In genomic region chr5:74272019-74272775, GRCh38 we compare ENCODE assay signal across 12 cellular contexts.
DNase-seq lines count a peak whose midpoint lies in the region; ATAC-seq and TF ChIP-seq lines count a peak whose summit lies in the region.
"Had no signal": no experiment of that assay in that cellular context is flagged by ENCODE, and none has a peak within 500 bp of the region (broad histone marks: within the 10 kb centered on the region; RNA-seq: fewer than 3 reads in every experiment).

No MANE protein-coding gene starts in this region.

- H3K27ac Mint-ChIP-seq in Caco-2 (ENCODE audit: unreplicated experiment) (peak overlapping the region; percentile 81), endodermal cell (no peak overlapping the region)

- no peak overlapping the region for H3K4me3 Mint-ChIP-seq in Caco-2 (ENCODE audit: unreplicated experiment)
- no peak overlapping the region for H3K4me3 Mint-ChIP-seq in endodermal cell

- H3K9me3 ChIP-seq in Caco-2 (no peaks in the 10 kb centered on the region), PC-3 (ENCODE audit: low read length) (no peaks in the 10 kb centered on the region), endodermal cell (ENCODE audit: control insufficient read depth, low read length) (no peaks in the 10 kb centered on the region), mesodermal cell (ENCODE audit: control insufficient read depth, low read length) (no peaks in the 10 kb centered on the region)
- H3K9me3 ChIP-seq: BLaER1, upper lobe of left lung had no signal

- no peak overlapping the region for H3K9ac ChIP-seq in PC-3 (ENCODE audit: low read length)
- no peak overlapping the region for H3K9ac ChIP-seq in endodermal cell (ENCODE audit: extremely low read depth, low read length, poor library complexity, severe bottlenecking)
- H3K9ac ChIP-seq: BLaER1 had no signal

- CTCF ChIA-PET in Caco-2 (lab: Charles Lee) (no interaction called here), PC-3 (lab: Charles Lee) (no interaction called here)

- TF ChIP-seq CTCF in Caco-2 (IDR thresholded peaks at IDR 0.05; ENCODE audit: insufficient read depth in 1 of 2, low read depth in 1 of 2, low read length in 1 of 2, severe bottlenecking in 1 of 2, unreplicated experiment in 1 of 2) (no peak), PC-3 (conservative IDR thresholded peaks at IDR 0.05; ENCODE audit: low read depth, low read length) (no peak), endodermal cell (conservative IDR thresholded peaks at IDR 0.05) (no peak)

- H3K27ac ChIP-seq in PC-3 (ENCODE audit: low read length) (no peak overlapping the region), endodermal cell (ENCODE audit: low read depth, low read length) (peak overlapping the region; percentile 36), mesodermal cell (ENCODE audit: low read depth, low read length, severe bottlenecking) (peak overlapping the region; percentile 74)
- H3K27ac ChIP-seq: BLaER1, upper lobe of left lung had no signal

- H3K9me3 Mint-ChIP-seq in Caco-2 (ENCODE audit: unreplicated experiment) (peaks cover 10% of the 10 kb centered on the region), endodermal cell (no peaks in the 10 kb centered on the region)

- H3K4me1 ChIP-seq in Caco-2 (peaks cover 18% of the 10 kb centered on the region), PC-3 (ENCODE audit: insufficient read depth, low read length) (no peaks in the 10 kb centered on the region), endodermal cell (ENCODE audit: control insufficient read depth, insufficient read depth, low read length) (no peaks in the 10 kb centered on the region), mesodermal cell (ENCODE audit: control insufficient read depth, insufficient read depth, low read length, poor library complexity, severe bottlenecking) (peaks cover 12% of the 10 kb centered on the region)
- H3K4me1 ChIP-seq: BLaER1 had no signal

- H4K20me1 ChIP-seq in PC-3 (ENCODE audit: low read length): no peaks in the 10 kb centered on the region
- H4K20me1 ChIP-seq: BLaER1 had no signal

- peaks cover 16% of the 10 kb centered on the region for H3K4me1 Mint-ChIP-seq in Caco-2 (ENCODE audit: low read depth, unreplicated experiment)
- peaks cover 7% of the 10 kb centered on the region for H3K4me1 Mint-ChIP-seq in endodermal cell

- H3K9me2 ChIP-seq in PC-3 (replicated peaks; ENCODE audit: low read length): no peaks in the 10 kb centered on the region

- POLR2A ChIA-PET in Caco-2 (lab: Charles Lee): no interaction called here
- POLR2A ChIA-PET in PC-3 (lab: Charles Lee; ENCODE audit: unreplicated experiment): no interaction called here

- H3K36me3 ChIP-seq in Caco-2 (ENCODE audit: control insufficient read depth, insufficient read depth, low read length): no peaks in the 10 kb centered on the region
- no peaks in the 10 kb centered on the region for H3K36me3 ChIP-seq in PC-3 (ENCODE audit: low read depth, low read length)
- H3K36me3 ChIP-seq in endodermal cell (ENCODE audit: control insufficient read depth, insufficient read depth, low read length): no peaks in the 10 kb centered on the region
- H3K36me3 ChIP-seq in mesodermal cell (ENCODE audit: control insufficient read depth, insufficient read depth, low read length): no peaks in the 10 kb centered on the region
- H3K36me3 ChIP-seq: BLaER1, upper lobe of left lung had no signal

- ATAC-seq in PC-3 (no peak), GM19324 (IDR thresholded peaks at IDR 0.05; ENCODE audit: low FRiP score, unreplicated experiment) (no peak)

- H3F3A ChIP-seq in PC-3 (ENCODE audit: low read length, unreplicated experiment): no peaks in the 10 kb centered on the region

- intact Hi-C loops in Caco-2 (cut with micrococcal nuclease; ENCODE audit: unreplicated experiment) (no loop called here), PC-3 (cut with micrococcal nuclease) (no loop called here)

- no peaks in the 10 kb centered on the region for H3K27me3 Mint-ChIP-seq in Caco-2 (ENCODE audit: insufficient read depth, unreplicated experiment)
- peaks cover 17% of the 10 kb centered on the region for H3K27me3 Mint-ChIP-seq in endodermal cell (ENCODE audit: insufficient read depth)

- peak; percentile 47 to 59 for DNase-seq in Caco-2
- DNase-seq in PC-3: peak; percentile 51
- peak; percentile 54 for DNase-seq in endodermal cell
- no peak for DNase-seq in H4 (ENCODE audit: low spot score)
- DNase-seq in DMS 273 treated with DMSO at 0.1 percent for 48 hours (lab: John Stamatoyannopoulos, UW): no peak
- DNase-seq in NCI-H446 (lab: John Stamatoyannopoulos, UW): no peak
- DNase-seq: NCI-H2029 treated with DMSO at 0.1 percent for 48 hours, small intestine, upper lobe of left lung had no signal

- BruUV-seq in Caco-2 (replicated peaks; lab: Mats Ljungman, UMichigan) (no TSS peak), PC-3 (replicated peaks; lab: Mats Ljungman, UMichigan) (no TSS peak)

- no peak overlapping the region for H3K4me2 ChIP-seq in PC-3 (ENCODE audit: low read length)
- H3K4me2 ChIP-seq: BLaER1 had no signal

- no peak overlapping the region for H2AFZ ChIP-seq in PC-3 (ENCODE audit: low read length)

- H3K36me3 Mint-ChIP-seq in Caco-2 (ENCODE audit: insufficient read depth, unreplicated experiment) (no peaks in the 10 kb centered on the region), endodermal cell (ENCODE audit: low read depth) (no peaks in the 10 kb centered on the region)

- H3K4me3 ChIP-seq in Caco-2 (ENCODE audit: low read depth, low read length) (no peak overlapping the region), PC-3 (ENCODE audit: low read length) (no peak overlapping the region), endodermal cell (ENCODE audit: low read length) (no peak overlapping the region), mesodermal cell (ENCODE audit: extremely low read depth, insufficient read depth, low read length, poor library complexity, severe bottlenecking) (no peak overlapping the region)
- H3K4me3 ChIP-seq: BLaER1, upper lobe of left lung had no signal

- no peaks in the 10 kb centered on the region for H3K79me2 ChIP-seq in PC-3 (ENCODE audit: low read length)

- H3K27me3 ChIP-seq in Caco-2 (replicated peaks; ENCODE audit: control insufficient read depth, insufficient read depth, low read length) (no peaks in the 10 kb centered on the region), PC-3 (ENCODE audit: low read length) (no peaks in the 10 kb centered on the region), endodermal cell (ENCODE audit: control insufficient read depth, insufficient read depth, low read length, poor library complexity, severe bottlenecking) (peaks cover 8% of the 10 kb centered on the region)
- H3K27me3 ChIP-seq: BLaER1, upper lobe of left lung had no signal

- 85% methylated on average over 2 of the region's 2 CpGs; no CpG with 5 or more reads in 1 of the 2 experiments for WGBS in endodermal cell (ENCODE audit: insufficient coverage in 1 of 2, insufficient read length in 1 of 2), 2 experiments
- WGBS in mesodermal cell (ENCODE audit: insufficient coverage in 2 of 2), 2 experiments: 80% methylated on average over 1 of the region's 2 CpGs; no CpG with 5 or more reads in 1 of the 2 experiments

Comparison
In these comparisons a context has a peak if more than half of its experiments do, and no peak if none do; other contexts are left out.
1. DNase-seq: peak in Caco-2 (2 of 2), PC-3 (single experiment) and endodermal cell (single experiment); none in H4 (single experiment), DMS 273 treated with DMSO at 0.1 percent for 48 hours (single experiment) and NCI-H446 (0 of 2).